In genomic region chr7:76318488-76319353, GRCh38 we compare ENCODE assay signal across 8 cellular contexts. TPM values are rescaled to one million over a fixed set of nuclear protein-coding genes. Genes with fewer than 3 reads are reported as not detected.
DNase-seq lines count a peak whose midpoint lies in the region; ATAC-seq and TF ChIP-seq lines count a peak whose summit lies in the region.

No MANE protein-coding gene starts in this region.

- H3K9ac ChIP-seq in H9 (ENCODE audit: extremely low read depth, insufficient read length, low read length) = peak overlapping the region; percentile 51

- no peak overlapping the region for H2BK12ac ChIP-seq in H9 (ENCODE audit: insufficient read length, low read depth, low read length)

- no peak overlapping the region for H3K23ac ChIP-seq in H9 (ENCODE audit: insufficient read length, low read depth, low read length)

- no peaks in the 10 kb centered on the region for H4K20me1 ChIP-seq in H9 (ENCODE audit: control insufficient read depth, insufficient read depth, insufficient read length)

- H2AFZ ChIP-seq in H9 (ENCODE audit: low read length) = no peak overlapping the region

- no peak overlapping the region for H4K5ac ChIP-seq in H9 (ENCODE audit: insufficient read length, low read depth, low read length)

- peak overlapping the region; percentile 53 for H3K4me2 ChIP-seq in H9 (ENCODE audit: insufficient read depth, insufficient read length, low read length)

- no peaks in the 10 kb centered on the region for H3K9me3 ChIP-seq in H9 (ENCODE audit: control insufficient read depth, low read depth, low read length)
- no peaks in the 10 kb centered on the region for H3K9me3 ChIP-seq in prostate gland

- H2BK15ac ChIP-seq in H9 (ENCODE audit: low read depth, low read length) = no peak overlapping the region

- TF ChIP-seq CTCF in GM10248 (IDR thresholded peaks at IDR 0.05; ENCODE audit: control extremely low read depth, extremely low read depth, low read depth, missing control alignments) (peak; percentile 31), H9 (conservative IDR thresholded peaks at IDR 0.05) (peak; percentile 15; the same call in 1 of the 3 replicates), LNCaP clone FGC (IDR thresholded peaks at IDR 0.05; ENCODE audit: control insufficient read depth, extremely low read depth, insufficient read depth) (peak; percentile 36), prostate gland (IDR thresholded peaks at IDR 0.05) (peak in 2 of 4 experiments; percentile 51 to 55)

- H3K27ac ChIP-seq in H9 (ENCODE audit: insufficient read length, low read depth, low read length) = peak overlapping the region; percentile 4
- peak overlapping the region; percentile 94 to 97 for H3K27ac ChIP-seq in prostate gland

- ATAC-seq in left cardiac atrium = peak; percentile 53 to 65

- H3K9me3 Mint-ChIP-seq in H9 = no peaks in the 10 kb centered on the region

- H3K23me2 ChIP-seq in H9 (ENCODE audit: insufficient read length, low read depth, low read length, poor library complexity, severe bottlenecking) = peaks cover 3% of the 10 kb centered on the region

- no peak overlapping the region for H2BK120ac ChIP-seq in H9 (ENCODE audit: low read depth, low read length, poor library complexity, severe bottlenecking)

- no peak overlapping the region for H2BK20ac ChIP-seq in H9 (ENCODE audit: low read depth, low read length, poor library complexity, severe bottlenecking)

- peak overlapping the region; percentile 95 to 99 (median 98) for H3K27ac Mint-ChIP-seq in H9

- no peak overlapping the region for H2BK5ac ChIP-seq in H9 (ENCODE audit: insufficient read length, low read length)

- POLR2A ChIA-PET in GM10248 (lab: Yijun Ruan, JAX) = interaction anchor here (1.0 to 1.9 kb wide), 5 partner anchors 12 to 53 kb away, joined by 3 to 12 read pairs (median 3); partner anchors contain the start of genes HSPB1 and YWHAG

- DNase-seq in GM10248 (ENCODE audit: extremely low spot score) (peak; percentile 83), H9 (peak; percentile 64), LNCaP clone FGC (ENCODE audit: low read depth) (no peak), SKM-1 treated with dmso at 0.1 percent for 144 hours (lab: John Stamatoyannopoulos, UW; ENCODE audit: unreplicated experiment) (peak; percentile 78), left cardiac atrium (peak; percentile 83), prostate gland (ENCODE audit: low spot score) (peak; percentile 48), mesenteric fat pad (ENCODE audit: low spot score) (no peak)
- DNase-seq in activated naive CD8-positive, alpha-beta T cell treated with anti-CD3 and anti-CD28 coated beads, Interleukin-2, amount 50 U/mL, for 16 hours (ENCODE audit: low read depth, low spot score) = peak; percentile 10

- peak overlapping the region; percentile 73 to 92 for H3K4me3 Mint-ChIP-seq in H9

- H3K4me1 ChIP-seq in H9 (ENCODE audit: insufficient read depth, low read length) (peaks cover 4% of the 10 kb centered on the region; the same call in 1 of the 2 replicates), prostate gland (replicated peaks) (no peaks in the 10 kb centered on the region)

- H3K4me3 ChIP-seq in LNCaP clone FGC (ENCODE audit: low read depth, low read length) (peak overlapping the region; percentile 72), prostate gland (peak overlapping the region; percentile 69 to 74)

- H3K36me3 Mint-ChIP-seq in H9 (ENCODE audit: insufficient read depth in 1 of 3, low read depth in 3 of 3) = peaks cover 2 to 20% (median 3%) of the 10 kb centered on the region in 3 experiments; a peak in 5 of 7 replicates

- CTCF ChIA-PET in GM10248 (lab: Yijun Ruan, JAX) = interaction anchor here (0.7 to 17.2 kb wide), 13 partner anchors 9 to 142 kb away, joined by 3 to 339 read pairs (median 5); partner anchors contain the start of gene YWHAG

- peak overlapping the region; percentile 94 for H3K14ac ChIP-seq in H9 (ENCODE audit: insufficient read depth, low read length)

- H3K4ac ChIP-seq in H9 (ENCODE audit: low read depth, low read length) = no peak overlapping the region; the same call in 1 of the 2 replicates

- no peak overlapping the region for H2AK5ac ChIP-seq in H9 (ENCODE audit: insufficient read length, low read length)

- no peak overlapping the region for H4K91ac ChIP-seq in H9 (ENCODE audit: insufficient read length, low read depth, low read length)

- H3K27me3 Mint-ChIP-seq in H9 (ENCODE audit: low read depth) = no peaks in the 10 kb centered on the region

- H3K56ac ChIP-seq in H9 (ENCODE audit: insufficient read length, low read depth, low read length) = no peak overlapping the region

- WGBS in H9 (ENCODE audit: extremely low coverage, insufficient read length, low lambda C conversion rate) = no CpG with 5 or more reads among the region's 25 CpGs
- 4% methylated on average over 25 of the region's 25 CpGs for WGBS in prostate gland

- H3K4me1 Mint-ChIP-seq in H9 = peaks cover 24% of the 10 kb centered on the region in 2 experiments

- no peaks in the 10 kb centered on the region for H3K36me3 ChIP-seq in prostate gland

- no peaks in the 10 kb centered on the region for H3K27me3 ChIP-seq in H9 (ENCODE audit: insufficient read depth, low read length)
- H3K27me3 ChIP-seq in prostate gland (replicated peaks; ENCODE audit: insufficient read depth) = no peaks in the 10 kb centered on the region

- H3K18ac ChIP-seq in H9 (ENCODE audit: insufficient read length, low read depth, low read length) = peak overlapping the region; percentile 90

- no peak overlapping the region for H3T11ph ChIP-seq in H9 (ENCODE audit: low read length)

- intact Hi-C loops in left cardiac atrium (cut with DNase I) = loop anchor here (2.0 kb wide), 1 partner anchor 40 kb away; the partner anchor contains the start of gene YWHAG (in 2 of the 2)
- intact Hi-C loops in prostate gland (cut with DNase I) = loop anchor here (5.0 kb wide), 1 partner anchor 39 kb away; the partner anchor contains the start of gene YWHAG

- H3K79me1 ChIP-seq in H9 (ENCODE audit: insufficient read depth, low read depth, low read length, poor library complexity, severe bottlenecking) = no peaks in the 10 kb centered on the region

- TF ChIP-seq POLR2A in prostate gland (IDR thresholded peaks at IDR 0.05) = peak; percentile 9

- no peaks in the 10 kb centered on the region for H3K79me2 ChIP-seq in H9 (ENCODE audit: insufficient read depth, low read length)

- no peak overlapping the region for H4K8ac ChIP-seq in H9 (replicated peaks; ENCODE audit: insufficient read length, low read depth, low read length)

RNA-seq across cellular contexts. Expression of gene HSPB1, which starts 16.2 kb away (rescaled TPM):
- total RNA-seq in H9 (2021) (175 and 186 TPM in 2 replicates), left cardiac atrium (1,000 to 10,000 TPM; 1,191 to 2,127 TPM), prostate gland (100 to 1,000 TPM; 781 to 833 TPM), mesenteric fat pad (813 TPM)

RNA-seq across cellular contexts. Expression of gene YWHAG, which starts 40.1 kb away (rescaled TPM):
- total RNA-seq in H9 (2021) (241 and 243 TPM in 2 replicates), left cardiac atrium (100 to 1,000 TPM; 218 to 253 TPM), prostate gland (10 to 100 TPM; 49.1 to 80.2 TPM), mesenteric fat pad (297 TPM)

Comparison
In these comparisons a context has a peak if more than half of its experiments do, and no peak if none do; other contexts are left out.
1. DNase-seq: peak in GM10248 (single experiment), H9 (single experiment), SKM-1 treated with dmso at 0.1 percent for 144 hours (single experiment), activated naive CD8-positive, alpha-beta T cell treated with anti-CD3 and anti-CD28 coated beads, Interleukin-2, amount 50 U/mL, for 16 hours (single experiment), left cardiac atrium (single experiment) and prostate gland (single experiment); none in LNCaP clone FGC (single experiment) and mesenteric fat pad (single experiment).